Comparison of ENCODE assay signal across 34 cellular contexts in genomic region chr12:112514456-112514855, GRCh38.
"Had no signal": no experiment of that assay in that cellular context is flagged by ENCODE, and none has a peak within 500 bp of the region (broad histone marks: within the 10 kb centered on the region; RNA-seq: fewer than 3 reads in every experiment).

No MANE protein-coding gene starts in this region.

- H3K27me3 ChIP-seq: ascending aorta, cardiac muscle cell had no signal

- H3K27ac ChIP-seq: ascending aorta, cardiac muscle cell, VCaP had no signal

- ATAC-seq: activated CD8-positive, alpha-beta memory T cell treated with anti-CD3 and anti-CD28 coated beads, Interleukin-2, amount 10 ng/mL, durations not matched to agents 7 days and 5 days; activated CD8-positive, alpha-beta T cell treated with anti-CD3 and anti-CD28 coated beads, Interleukin-2, amount 10 ng/mL, durations not matched to agents 7 days and 5 days had no signal

- H3K4me1 ChIP-seq: ascending aorta had no signal

- H3K27ac Mint-ChIP-seq: activated B cell treated with CpG ODN at 0.5 μM for 24 hours; activated CD4-positive, alpha-beta memory T cell treated with anti-CD3 and anti-CD28 coated beads, Interleukin-2, amount 10 ng/mL, durations not matched to agents 7 days and 5 days; activated CD4-positive, alpha-beta T cell treated with anti-CD3 and anti-CD28 coated beads for 36 hours; activated CD4-positive, alpha-beta T cell treated with anti-CD3 and anti-CD28 coated beads, Interleukin-2, amount 10 ng/mL, durations not matched to agents 7 days and 5 days; activated CD8-positive, alpha-beta memory T cell treated with anti-CD3 and anti-CD28 coated beads, Interleukin-2, amount 10 ng/mL, durations not matched to agents 7 days and 5 days; activated CD8-positive, alpha-beta T cell treated with anti-CD3 and anti-CD28 coated beads, Interleukin-2, amount 10 ng/mL, durations not matched to agents 7 days and 5 days; activated naive CD4-positive, alpha-beta T cell treated with anti-CD3 and anti-CD28 coated beads, Interleukin-2, amount 10 ng/mL, durations not matched to agents 7 days and 5 days; activated naive CD4-positive, alpha-beta T cell treated with anti-CD3 and anti-CD28 coated beads, Interleukin-2, amount 50 U/mL, for 24 hours; activated naive CD8-positive, alpha-beta T cell; activated naive CD8-positive, alpha-beta T cell treated with anti-CD3 and anti-CD28 coated beads, Interleukin-2, amount 10 ng/mL, durations not matched to agents 7 days and 5 days; activated T-cell treated with anti-CD3 and anti-CD28 coated beads, Interleukin-2, amount 50 U/mL, for 72 hours; T-helper 1 cell treated with Interleukin-12 subunit alpha and Interleukin-12 subunit beta and Interleukin-4 antibody, amounts not matched to agents 30 μg/mL and 1 μg/mL, for 36 hours; T-helper 2 cell treated with Interferon-gamma antibody and Interleukin-4, amounts not matched to agents 5 μg/mL and 100 μg/mL, for 36 hours had no signal

- H3K9me3 ChIP-seq: ascending aorta had no signal

- H3K27me3 Mint-ChIP-seq: activated B cell treated with CpG ODN at 0.5 μM for 24 hours; activated CD4-positive, alpha-beta memory T cell treated with anti-CD3 and anti-CD28 coated beads, Interleukin-2, amount 10 ng/mL, durations not matched to agents 7 days and 5 days; activated CD4-positive, alpha-beta T cell treated with anti-CD3 and anti-CD28 coated beads for 36 hours; activated CD4-positive, alpha-beta T cell treated with anti-CD3 and anti-CD28 coated beads, Interleukin-2, amount 10 ng/mL, durations not matched to agents 7 days and 5 days; activated CD8-positive, alpha-beta memory T cell treated with anti-CD3 and anti-CD28 coated beads, Interleukin-2, amount 10 ng/mL, durations not matched to agents 7 days and 5 days; activated naive CD4-positive, alpha-beta T cell treated with anti-CD3 and anti-CD28 coated beads, Interleukin-2, amount 50 U/mL, for 24 hours; activated naive CD8-positive, alpha-beta T cell; activated naive CD8-positive, alpha-beta T cell treated with anti-CD3 and anti-CD28 coated beads, Interleukin-2, amount 10 ng/mL, durations not matched to agents 7 days and 5 days; activated naive CD8-positive, alpha-beta T cell treated with anti-CD3 and anti-CD28 coated beads, Interleukin-2, amount 50 U/mL, for 24 hours; brain; central memory CD8-positive, alpha-beta T cell had no signal

- H3K36me3 ChIP-seq: cardiac muscle cell had no signal

- H3K9me3 Mint-ChIP-seq: activated B cell treated with CpG ODN at 0.5 μM for 24 hours; activated CD4-positive, alpha-beta memory T cell treated with anti-CD3 and anti-CD28 coated beads, Interleukin-2, amount 10 ng/mL, durations not matched to agents 7 days and 5 days; activated CD4-positive, alpha-beta T cell treated with anti-CD3 and anti-CD28 coated beads, Interleukin-2, amount 10 ng/mL, durations not matched to agents 7 days and 5 days; activated naive CD4-positive, alpha-beta T cell treated with anti-CD3 and anti-CD28 coated beads, Interleukin-2, amount 10 ng/mL, durations not matched to agents 7 days and 5 days; activated naive CD4-positive, alpha-beta T cell treated with anti-CD3 and anti-CD28 coated beads, Interleukin-2, amount 50 U/mL, for 24 hours; activated naive CD8-positive, alpha-beta T cell treated with anti-CD3 and anti-CD28 coated beads, Interleukin-2, amount 10 ng/mL, durations not matched to agents 7 days and 5 days; activated naive CD8-positive, alpha-beta T cell treated with anti-CD3 and anti-CD28 coated beads, Interleukin-2, amount 50 U/mL, for 24 hours; activated T-cell treated with anti-CD3 and anti-CD28 coated beads, Interleukin-2, amount 50 U/mL, for 4 hours; activated T-cell treated with anti-CD3 and anti-CD28 coated beads, Interleukin-2, amount 50 U/mL, for 72 hours; activated T-helper 2 cell treated with anti-CD3 and anti-CD28 coated beads, Interferon-gamma antibody, Interleukin-2, Interleukin-4, amounts not matched to agents 10 μg/mL and 5 μg/mL and 100 μg/mL, durations not matched to agents 14 hours and 24 hours and 36 hours; central memory CD8-positive, alpha-beta T cell; T-helper 1 cell treated with Interleukin-12 subunit alpha and Interleukin-12 subunit beta and Interleukin-4 antibody, amounts not matched to agents 30 μg/mL and 1 μg/mL, for 36 hours; T-helper 2 cell treated with Interferon-gamma antibody and Interleukin-4, amounts not matched to agents 5 μg/mL and 100 μg/mL, for 36 hours had no signal

- H3K4me3 Mint-ChIP-seq: activated B cell treated with CpG ODN at 0.5 μM for 24 hours; activated CD4-positive, alpha-beta memory T cell treated with anti-CD3 and anti-CD28 coated beads, Interleukin-2, amount 10 ng/mL, durations not matched to agents 7 days and 5 days; activated CD4-positive, alpha-beta T cell treated with anti-CD3 and anti-CD28 coated beads for 36 hours; activated CD4-positive, alpha-beta T cell treated with anti-CD3 and anti-CD28 coated beads, Interleukin-2, amount 10 ng/mL, durations not matched to agents 7 days and 5 days; activated CD8-positive, alpha-beta memory T cell treated with anti-CD3 and anti-CD28 coated beads, Interleukin-2, amount 10 ng/mL, durations not matched to agents 7 days and 5 days; activated CD8-positive, alpha-beta T cell treated with anti-CD3 and anti-CD28 coated beads, Interleukin-2, amount 10 ng/mL, durations not matched to agents 7 days and 5 days; activated naive CD4-positive, alpha-beta T cell treated with anti-CD3 and anti-CD28 coated beads, Interleukin-2, amount 10 ng/mL, durations not matched to agents 7 days and 5 days; activated naive CD4-positive, alpha-beta T cell treated with anti-CD3 and anti-CD28 coated beads, Interleukin-2, amount 50 U/mL, for 24 hours; activated naive CD8-positive, alpha-beta T cell; activated naive CD8-positive, alpha-beta T cell treated with anti-CD3 and anti-CD28 coated beads, Interleukin-2, amount 10 ng/mL, durations not matched to agents 7 days and 5 days; activated naive CD8-positive, alpha-beta T cell treated with anti-CD3 and anti-CD28 coated beads, Interleukin-2, amount 50 U/mL, for 24 hours; activated T-cell treated with anti-CD3 and anti-CD28 coated beads, Interleukin-2, amount 50 U/mL, for 4 hours; activated T-cell treated with anti-CD3 and anti-CD28 coated beads, Interleukin-2, amount 50 U/mL, for 72 hours; brain; central memory CD8-positive, alpha-beta T cell; T-helper 1 cell treated with Interleukin-12 subunit alpha and Interleukin-12 subunit beta and Interleukin-4 antibody, amounts not matched to agents 30 μg/mL and 1 μg/mL, for 36 hours; T-helper 2 cell treated with Interferon-gamma antibody and Interleukin-4, amounts not matched to agents 5 μg/mL and 100 μg/mL, for 36 hours had no signal

- H3K4me3 ChIP-seq: ascending aorta, cardiac muscle cell had no signal

- H3K36me3 Mint-ChIP-seq: activated naive CD4-positive, alpha-beta T cell treated with anti-CD3 and anti-CD28 coated beads, Interleukin-2, amount 10 ng/mL, durations not matched to agents 7 days and 5 days had no signal

- DNase-seq: activated B cell treated with CpG ODN at 0.5 μM for 24 hours; activated CD4-positive, alpha-beta memory T cell treated with anti-CD3 and anti-CD28 coated beads, Interleukin-2, amount 10 ng/mL, durations not matched to agents 7 days and 5 days; activated CD4-positive, alpha-beta T cell treated with anti-CD3 and anti-CD28 coated beads for 1 hour; activated CD4-positive, alpha-beta T cell treated with anti-CD3 and anti-CD28 coated beads for 36 hours; activated CD4-positive, alpha-beta T cell treated with anti-CD3 and anti-CD28 coated beads, Interleukin-2, amount 10 ng/mL, durations not matched to agents 7 days and 5 days; activated CD4-positive, alpha-beta T cell treated with anti-CD3 and anti-CD28 coated beads, Interleukin-2, amount 50 U/mL, for 48 hours; activated CD8-positive, alpha-beta memory T cell treated with anti-CD3 and anti-CD28 coated beads, Interleukin-2, amount 10 ng/mL, durations not matched to agents 7 days and 5 days; activated CD8-positive, alpha-beta memory T cell treated with anti-CD3 and anti-CD28 coated beads, Interleukin-2, amount 50 U/mL, for 48 hours; activated CD8-positive, alpha-beta T cell treated with anti-CD3 and anti-CD28 coated beads, Interleukin-2, amount 10 ng/mL, durations not matched to agents 7 days and 5 days; activated effector memory CD4-positive, alpha-beta T cell treated with Interleukin-2 at 50 U/mL for 16 hours; activated gamma-delta T cell; activated naive CD4-positive, alpha-beta T cell treated with anti-CD3 and anti-CD28 coated beads, Interleukin-2, amount 10 ng/mL, durations not matched to agents 7 days and 5 days; activated naive CD4-positive, alpha-beta T cell treated with Interleukin-2 at 50 U/mL for 16 hours; activated naive CD8-positive, alpha-beta T cell treated with anti-CD3 and anti-CD28 coated beads, Interleukin-2, amount 10 ng/mL, durations not matched to agents 7 days and 5 days; activated naive CD8-positive, alpha-beta T cell treated with anti-CD3 and anti-CD28 coated beads, Interleukin-2, amount 50 U/mL, for 24 hours; activated T-cell treated with anti-CD3 and anti-CD28 coated beads, Interleukin-2, amount 50 U/mL, for 4 hours; activated T-cell treated with anti-CD3 and anti-CD28 coated beads, Interleukin-2, amount 50 U/mL, for 72 hours; anterior cingulate cortex; caudate nucleus; cerebellar nuclear complex; SW 1271; T-helper 1 cell; T-helper 2 cell; T-helper 9 cell had no signal

- H3K4me1 Mint-ChIP-seq: activated B cell treated with CpG ODN at 0.5 μM for 24 hours; activated CD4-positive, alpha-beta memory T cell treated with anti-CD3 and anti-CD28 coated beads, Interleukin-2, amount 10 ng/mL, durations not matched to agents 7 days and 5 days; activated CD4-positive, alpha-beta T cell treated with anti-CD3 and anti-CD28 coated beads, Interleukin-2, amount 10 ng/mL, durations not matched to agents 7 days and 5 days; activated CD8-positive, alpha-beta memory T cell treated with anti-CD3 and anti-CD28 coated beads, Interleukin-2, amount 10 ng/mL, durations not matched to agents 7 days and 5 days; activated naive CD4-positive, alpha-beta T cell treated with anti-CD3 and anti-CD28 coated beads, Interleukin-2, amount 10 ng/mL, durations not matched to agents 7 days and 5 days; activated naive CD4-positive, alpha-beta T cell treated with anti-CD3 and anti-CD28 coated beads, Interleukin-2, amount 50 U/mL, for 24 hours; activated naive CD8-positive, alpha-beta T cell treated with anti-CD3 and anti-CD28 coated beads, Interleukin-2, amount 10 ng/mL, durations not matched to agents 7 days and 5 days; central memory CD8-positive, alpha-beta T cell had no signal
